In genomic region chr6:39791850-39792500, GRCh38 we compare ENCODE assay signal across 10 cellular contexts. TPM values are rescaled to one million over a fixed set of nuclear protein-coding genes. Genes with fewer than 3 reads are reported as not detected.
A peak's percentile ranks its signal among the peaks of the same experiment; 100 is the strongest.
DNase-seq lines count a peak whose midpoint lies in the region; ATAC-seq, FAIRE-seq and TF ChIP-seq lines count a peak whose summit lies in the region.
"Had no signal": no experiment of that assay in that cellular context is flagged by ENCODE, and none has a peak within 500 bp of the region (broad histone marks: within the 10 kb centered on the region; RNA-seq: fewer than 3 reads in every experiment).

Gene DAAM2 (plus strand): TSS chr6:39792376. CDS start chr6:39856303, 63,927 bp downstream.

- FAIRE-seq in keratinocyte (lab: Jason Lieb, UNC) (no peak), small intestine (lab: Jason Lieb, UNC) (no peak)
- FAIRE-seq: TTC549 had no signal

- no peaks in the 10 kb centered on the region for H3K9me1 ChIP-seq in keratinocyte (ENCODE audit: control insufficient read depth, extremely low read depth, insufficient read depth, low read length)

- DNase-seq in NCI-H1417 (lab: John Stamatoyannopoulos, UW), result peak; percentile 22 to 60 (median 52)
- DNase-seq in NCI-H1417 treated with DMSO at 0.1 percent for 48 hours (lab: John Stamatoyannopoulos, UW), result no peak
- DNase-seq in MCF 10A (ENCODE audit: unreplicated experiment), result peak; percentile 8
- DNase-seq in keratinocyte (ENCODE audit: low read depth, low spot score), result no peak
- no peak for DNase-seq in small intestine
- no peak for DNase-seq in stimulated activated naive CD4-positive, alpha-beta T cell (lab: John Stamatoyannopoulos, UW)
- DNase-seq: CD4-positive, CD25-positive, alpha-beta regulatory T cell had no signal

- BruUV-seq in MCF 10A (replicated peaks; lab: Mats Ljungman, UMichigan), result no TSS peak

- CTCF ChIA-PET in MCF 10A (lab: Yijun Ruan, JAX), result interaction anchor here (0.6 to 1.2 kb wide), 2 partner anchors 21 to 190 kb away, joined by 3 to 5 read pairs; no protein-coding TSS in a partner anchor

- H3K27me3 Mint-ChIP-seq in MCF 10A (ENCODE audit: insufficient read depth, unreplicated experiment), result peaks cover 11% of the 10 kb centered on the region
- H3K27me3 Mint-ChIP-seq in activated T-helper 17 cell treated with anti-CD3 and anti-CD28 coated beads, Interleukin-2, amount 50 U/mL, for 72 hours, result peaks cover 46% of the 10 kb centered on the region

- peak within 1 kb of the TSS; percentile 72 for H3K4me2 ChIP-seq in keratinocyte (ENCODE audit: control insufficient read depth, extremely low read depth, insufficient read depth, low read depth, low read length)

- intact Hi-C loops in MCF 10A (cut with micrococcal nuclease), result no loop called here

- H4K20me1 ChIP-seq in keratinocyte (ENCODE audit: control insufficient read depth, extremely low read depth, insufficient read depth, low read length), result no peaks in the 10 kb centered on the region

- H3K36me3 ChIP-seq in keratinocyte (ENCODE audit: control insufficient read depth in 2 of 2, extremely low read depth in 1 of 2, insufficient read depth in 2 of 2, low read length in 2 of 2), result no peaks in the 10 kb centered on the region
- H3K36me3 ChIP-seq in small intestine (ENCODE audit: control insufficient read depth in 2 of 2, insufficient read depth in 2 of 2, low read length in 2 of 2), result no peaks in the 10 kb centered on the region

- no peak within 1 kb of the TSS for H3K9ac ChIP-seq in keratinocyte (ENCODE audit: control insufficient read depth, extremely low read depth, insufficient read depth, low read length)

- H3K4me3 ChIP-seq in keratinocyte (ENCODE audit: control insufficient read depth in 2 of 3, extremely low read depth in 1 of 3, insufficient read depth in 2 of 3, low read depth in 1 of 3, low read length in 3 of 3), result peak within 1 kb of the TSS; percentile 21 to 53 (median 44)
- peak within 1 kb of the TSS; percentile 20 to 32 for H3K4me3 ChIP-seq in small intestine (ENCODE audit: low read depth in 1 of 2, low read length in 2 of 2)

- H3K36me3 Mint-ChIP-seq in MCF 10A (ENCODE audit: insufficient read depth, unreplicated experiment), result no peaks in the 10 kb centered on the region
- H3K36me3 Mint-ChIP-seq in activated T-helper 17 cell treated with anti-CD3 and anti-CD28 coated beads, Interleukin-2, amount 50 U/mL, for 72 hours (ENCODE audit: low read depth), result no peaks in the 10 kb centered on the region
- H3K36me3 Mint-ChIP-seq: CD4-positive, CD25-positive, alpha-beta regulatory T cell had no signal

- no peaks in the 10 kb centered on the region for H3K79me2 ChIP-seq in keratinocyte (ENCODE audit: control insufficient read depth, insufficient read depth, low read length)

- peaks cover 32% of the 10 kb centered on the region for H3K27me3 ChIP-seq in keratinocyte (ENCODE audit: control insufficient read depth, extremely low read depth, insufficient read depth, low read length)
- peaks cover 0 to 3% of the 10 kb centered on the region in 2 donors for H3K27me3 ChIP-seq in small intestine (ENCODE audit: control insufficient read depth in 2 of 2, insufficient read depth in 2 of 2, low read length in 2 of 2)

- H3K27ac Mint-ChIP-seq in MCF 10A (ENCODE audit: low read depth, unreplicated experiment), result no peak within 1 kb of the TSS
- no peak within 1 kb of the TSS for H3K27ac Mint-ChIP-seq in activated T-helper 17 cell treated with anti-CD3 and anti-CD28 coated beads, Interleukin-2, amount 50 U/mL, for 72 hours

- H3K4me1 ChIP-seq in keratinocyte (ENCODE audit: control insufficient read depth, extremely low read depth, insufficient read depth, low read length) (no peaks in the 10 kb centered on the region), small intestine (ENCODE audit: control insufficient read depth in 2 of 2, insufficient read depth in 1 of 2, low read depth in 1 of 2, low read length in 1 of 2) (no peaks in the 10 kb centered on the region)

- H3K9me3 Mint-ChIP-seq in MCF 10A (ENCODE audit: unreplicated experiment), result no peaks in the 10 kb centered on the region
- H3K9me3 Mint-ChIP-seq in activated T-helper 17 cell treated with anti-CD3 and anti-CD28 coated beads, Interleukin-2, amount 50 U/mL, for 72 hours, result no peaks in the 10 kb centered on the region

- TF ChIP-seq CTCF in MCF 10A (IDR thresholded peaks at IDR 0.05; ENCODE audit: unreplicated experiment) (no peak), keratinocyte (optimal IDR thresholded peaks at IDR 0.05 in 1 of 3, IDR thresholded peaks at IDR 0.05 in 1 of 3, conservative IDR thresholded peaks at IDR 0.05 in 1 of 3; ENCODE audit: extremely low read depth in 1 of 3, insufficient read depth in 2 of 3, low read length in 3 of 3) (peak in 1 of 3 experiments; percentile 31)

- H3K9me3 ChIP-seq in keratinocyte (ENCODE audit: control insufficient read depth, low read depth, low read length) (no peaks in the 10 kb centered on the region), small intestine (ENCODE audit: control insufficient read depth, low read depth) (no peaks in the 10 kb centered on the region)

- peak within 1 kb of the TSS; percentile 22 for H2AFZ ChIP-seq in keratinocyte (ENCODE audit: control insufficient read depth, low read length)

- ATAC-seq in GM21381 (IDR thresholded peaks at IDR 0.05; ENCODE audit: unreplicated experiment), result no peak
- no peak for ATAC-seq in activated T-helper 17 cell treated with anti-CD3 and anti-CD28 coated beads, Interleukin-2, amount 50 U/mL, for 72 hours (replicated peaks)

- H3K4me3 Mint-ChIP-seq in MCF 10A (ENCODE audit: unreplicated experiment), result peak within 1 kb of the TSS; percentile 62
- H3K4me3 Mint-ChIP-seq in activated T-helper 17 cell treated with anti-CD3 and anti-CD28 coated beads, Interleukin-2, amount 50 U/mL, for 72 hours, result no peak within 1 kb of the TSS
- H3K4me3 Mint-ChIP-seq: CD4-positive, CD25-positive, alpha-beta regulatory T cell had no signal

- dilution Hi-C loops in keratinocyte (cut with MboI; ENCODE audit: extremely low pct_ligation_motif_present, low sequenced_read_pairs), result no loop called here

- 5 to 8% (median 6%) methylated on average over 41 to 51 of the region's 51 CpGs for WGBS in small intestine, 3 donors

- POLR2A ChIA-PET in MCF 10A (lab: Yijun Ruan, JAX), result interaction anchor here (1.3 kb wide), 1 partner anchor 9 kb away, joined by 3 read pairs; no protein-coding TSS in a partner anchor

- H3K27ac ChIP-seq in keratinocyte (ENCODE audit: control insufficient read depth, insufficient read depth, low read length) (no peak within 1 kb of the TSS), small intestine (ENCODE audit: low read depth in 1 of 2, low read length in 1 of 2) (peak within 1 kb of the TSS in 1 of 2 donors; percentile 42)

- H3K4me1 Mint-ChIP-seq in MCF 10A (ENCODE audit: insufficient read depth, unreplicated experiment), result no peaks in the 10 kb centered on the region
- H3K4me1 Mint-ChIP-seq in activated T-helper 17 cell treated with anti-CD3 and anti-CD28 coated beads, Interleukin-2, amount 50 U/mL, for 72 hours, result no peaks in the 10 kb centered on the region

RNA-seq across cellular contexts. Expression of gene DAAM2, which starts in this region (rescaled TPM):
- total RNA-seq in MCF 10A (2022), result not detected in 2 replicates
- polyA plus RNA-seq in keratinocyte (0.01 TPM in 1 of 3 replicates, not detected in the others), small intestine (10 to 100 TPM in 1 of 3 donors, 1 to 10 TPM in 1, under 1 TPM in 1; 0.89 to 12.9 (median 7.0) TPM)
- polyA plus RNA-seq in keratinocyte (2011; ENCODE audit: low read depth), result not detected
- polyA plus RNA-seq in keratinocyte (2011; cell fraction: cytosol; rRNA removed), result 0.02 TPM in 1 of 2 replicates, not detected in the other
- polyA plus RNA-seq in keratinocyte (2011; cell fraction: nucleus; rRNA removed), result 0.13 TPM in 1 of 2 replicates, not detected in the other
- polyA plus RNA-seq in keratinocyte (2012; ENCODE audit: low replicate concordance), result 0.04 TPM in 1 of 2 replicates, not detected in the other
- not detected in 3 replicates for polyA minus RNA-seq in keratinocyte
- not detected for polyA minus RNA-seq in keratinocyte (2011; cell fraction: cytosol; rRNA and poly(A)+ RNA removed)
- not detected in 2 replicates for polyA minus RNA-seq in keratinocyte (2011; cell fraction: nucleus; rRNA and poly(A)+ RNA removed)
- total RNA-seq in activated T-helper 17 cell treated with anti-CD3 and anti-CD28 coated beads, Interleukin-2, amount 50 U/mL, for 72 hours, result not detected
- total RNA-seq: CD4-positive, CD25-positive, alpha-beta regulatory T cell had no signal
- polyA plus RNA-seq: CD4-positive, CD25-positive, alpha-beta regulatory T cell had no signal

Comparison
In these comparisons a context has a peak if more than half of its experiments do, and no peak if none do; other contexts are left out.
1. DNase-seq: peak in NCI-H1417 (3 of 3); none in NCI-H1417 treated with DMSO at 0.1 percent for 48 hours (single experiment), keratinocyte (single experiment), small intestine (single experiment) and stimulated activated naive CD4-positive, alpha-beta T cell (0 of 6).
2. Peak in DNase-seq in MCF 10A; RNA of the gene not detected or under 1 TPM.